In the genomic region with DNA sequence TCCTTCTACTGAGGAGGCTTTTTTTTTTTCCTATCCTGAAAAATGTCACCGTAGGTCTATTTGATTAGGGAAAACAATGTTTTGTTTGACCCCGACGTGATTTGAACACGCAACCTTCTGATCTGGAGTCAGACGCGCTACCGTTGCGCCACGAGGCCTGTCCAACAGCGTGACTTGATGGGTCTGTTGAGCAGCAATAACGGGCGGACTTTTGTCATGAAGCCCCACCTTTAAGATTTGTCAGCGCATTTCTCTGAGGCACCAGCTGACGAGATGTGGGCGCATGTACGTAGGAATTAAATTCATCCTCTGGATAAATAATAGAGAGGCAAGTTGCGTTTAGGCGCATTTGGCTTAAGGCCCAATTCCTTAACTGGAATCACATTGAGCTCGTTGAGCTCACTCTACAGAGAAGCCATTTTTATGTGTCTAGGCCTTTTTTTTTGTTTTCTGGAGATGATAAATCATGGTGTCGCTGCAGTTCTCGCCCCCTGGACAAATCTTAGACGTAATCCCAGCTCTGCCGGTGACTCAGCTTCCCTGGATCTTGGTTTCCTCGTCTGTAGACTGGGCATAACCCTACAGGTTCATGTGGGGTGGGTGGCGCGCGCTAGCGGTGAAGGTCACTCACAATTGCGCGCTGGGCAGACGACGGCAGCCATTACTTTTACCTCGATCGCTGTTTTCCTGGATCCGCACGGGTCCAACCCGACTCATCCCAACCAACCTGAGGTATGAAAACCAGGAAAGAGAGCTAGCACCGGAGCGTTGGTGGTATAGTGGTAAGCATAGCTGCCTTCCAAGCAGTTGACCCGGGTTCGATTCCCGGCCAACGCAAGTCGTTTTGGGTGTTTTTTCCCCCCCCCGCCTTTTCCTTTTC, we compare ENCODE assay signal across 8 cellular contexts. TPM values are rescaled to one million over a fixed set of nuclear protein-coding genes. Genes with fewer than 3 reads are reported as not detected.
A peak's percentile ranks its signal among the peaks of the same experiment; 100 is the strongest.
DNase-seq lines count a peak whose midpoint lies in the region; ATAC-seq and TF ChIP-seq lines count a peak whose summit lies in the region.

No MANE protein-coding gene starts in this region.

- CTCF ChIA-PET in CD4-positive, alpha-beta memory T cell (lab: Charles Lee; ENCODE audit: partially characterized antibody) = interaction anchor here (0.5 to 6.6 kb wide), 22 partner anchors 10 to 156 kb away, joined by 3 to 72 read pairs (median 5); partner anchors contain the start of genes ALOXE3, AURKB, BORCS6 and CTC1

- peaks cover 4 to 21% of the 10 kb centered on the region in 2 donors for H3K27me3 Mint-ChIP-seq in CD4-positive, alpha-beta memory T cell

- H3K27me3 ChIP-seq in CD4-positive, alpha-beta memory T cell (ENCODE audit: insufficient read depth, low read length) = no peaks in the 10 kb centered on the region

- H3K9me3 ChIP-seq in CD4-positive, alpha-beta memory T cell (ENCODE audit: control insufficient read depth in 1 of 2, low read length in 2 of 2) = no peaks in the 10 kb centered on the region

- peaks cover 10 to 39% of the 10 kb centered on the region in 2 donors for H3K36me3 Mint-ChIP-seq in CD4-positive, alpha-beta memory T cell

- H3K27ac ChIP-seq in CD4-positive, alpha-beta memory T cell (ENCODE audit: low read depth, low read length) = peak overlapping the region; percentile 89
- H3K27ac ChIP-seq in coronary artery = peak overlapping the region; percentile 86 to 94

- peak; percentile 80 to 88 (median 84) for DNase-seq in CD4-positive, alpha-beta memory T cell
- DNase-seq in NCI-H748 (lab: John Stamatoyannopoulos, UW; ENCODE audit: unreplicated experiment) (peak; percentile 95), coronary artery (ENCODE audit: low spot score) (peak; percentile 93), left kidney (ENCODE audit: low read depth, low spot score) (peak; percentile 98)
- DNase-seq in activated CD4-positive, alpha-beta T cell treated with anti-CD3 and anti-CD28 coated beads, Interleukin-2, amount 50 U/mL, for 1 hour = peak; percentile 86
- DNase-seq in stimulated activated CD4-positive, alpha-beta T cell treated with anti-CD3 and anti-CD28 coated beads, Interleukin-1b, Interleukin-23, amount 100 ng/mL, for 1 hour (ENCODE audit: low read depth in 2 of 2) = peak; percentile 68 to 91

- H3K4me1 ChIP-seq in CD4-positive, alpha-beta memory T cell (ENCODE audit: insufficient read depth, low read length) = peaks cover 38% of the 10 kb centered on the region

- H3K36me3 ChIP-seq in CD4-positive, alpha-beta memory T cell (ENCODE audit: insufficient read depth, low read length) = peaks cover 6% of the 10 kb centered on the region

- TF ChIP-seq CTCF in coronary artery (IDR thresholded peaks at IDR 0.05) = no peak

- peaks cover 0 to 25% (median 2%) of the 10 kb centered on the region in 8 donors for H3K9me3 Mint-ChIP-seq in CD4-positive, alpha-beta memory T cell

- H3K4me3 Mint-ChIP-seq in CD4-positive, alpha-beta memory T cell = peak overlapping the region; percentile 93 to 98 (median 94)

- POLR2A ChIA-PET in CD4-positive, alpha-beta memory T cell (lab: Charles Lee; ENCODE audit: partially characterized antibody) = interaction anchor here (0.6 to 14.6 kb wide), 33 partner anchors 9 to 745 kb away, joined by 3 to 611 read pairs (median 20); partner anchors contain the start of genes ALOXE3, AURKB, BORCS6 and CTC1

- peak overlapping the region; percentile 63 to 99 for H3K4me3 ChIP-seq in CD4-positive, alpha-beta memory T cell (ENCODE audit: low read length in 2 of 2)
- peak overlapping the region; percentile 76 for H3K4me3 ChIP-seq in coronary artery

- peaks cover 26 to 67% (median 53%) of the 10 kb centered on the region in 4 donors for H3K4me1 Mint-ChIP-seq in CD4-positive, alpha-beta memory T cell

- intact Hi-C loops in CD4-positive, alpha-beta memory T cell (cut with micrococcal nuclease) = loop anchor here (1.0 to 5.0 kb wide), 2 partner anchors 79 to 161 kb away; partner anchors contain the start of gene RPL26

- ATAC-seq in HG03280 (IDR thresholded peaks at IDR 0.05; ENCODE audit: unreplicated experiment) (peak; percentile 25), HG03159 (IDR thresholded peaks at IDR 0.05; ENCODE audit: unreplicated experiment) (no peak)

- H3K27ac Mint-ChIP-seq in CD4-positive, alpha-beta memory T cell = peak overlapping the region; percentile 97 to 100 (median 98)

RNA-seq across cellular contexts. Expression of gene AURKB, which starts 10.6 kb away (rescaled TPM):
- total RNA-seq in CD4-positive, alpha-beta memory T cell = under 1 TPM; 0.67 to 0.83 TPM
- polyA plus RNA-seq in CD4-positive, alpha-beta memory T cell = under 1 TPM in 1 of 2 donors, not detected in 1; 0.36 TPM

RNA-seq across cellular contexts. Expression of gene CTC1, which starts 26.8 kb away (rescaled TPM):
- 100 to 1,000 TPM; 310 to 317 TPM for total RNA-seq in CD4-positive, alpha-beta memory T cell
- polyA plus RNA-seq in CD4-positive, alpha-beta memory T cell = 10 to 100 TPM; 17.0 to 46.8 TPM

RNA-seq across cellular contexts. Expression of gene PFAS, which starts 28.1 kb away (rescaled TPM):
- 10 to 100 TPM; 23.0 to 29.1 TPM for total RNA-seq in CD4-positive, alpha-beta memory T cell
- 10 to 100 TPM in 1 of 2 donors, 1 to 10 TPM in 1; 8.9 to 14.8 TPM for polyA plus RNA-seq in CD4-positive, alpha-beta memory T cell

RNA-seq across cellular contexts. Expression of gene BORCS6, which starts 31.0 kb away (rescaled TPM):
- total RNA-seq in CD4-positive, alpha-beta memory T cell = 10 to 100 TPM; 19.2 to 19.4 TPM
- polyA plus RNA-seq in CD4-positive, alpha-beta memory T cell = 10 to 100 TPM; 13.3 to 21.9 TPM

RNA-seq across cellular contexts. Expression of gene TMEM107, which starts 44.8 kb away (rescaled TPM):
- 10 to 100 TPM; 25.0 to 25.3 TPM for total RNA-seq in CD4-positive, alpha-beta memory T cell
- polyA plus RNA-seq in CD4-positive, alpha-beta memory T cell = 10 to 100 TPM; 42.4 to 43.7 TPM
